ENCODE assay signal across 1 cellular context in genomic region chr6:89412071-89413005, GRCh38.
TF ChIP-seq lines count a peak whose summit lies in the region.

Gene RRAGD (minus strand): TSS chr6:89412273. CDS start chr6:89411993, 280 bp downstream.

TF ChIP-seq in HepG2, 621 proteins besides CTCF, POLR2A, EP300 and RAD21 (continued from another document):
- TF ChIP-seq, protein P1, sequence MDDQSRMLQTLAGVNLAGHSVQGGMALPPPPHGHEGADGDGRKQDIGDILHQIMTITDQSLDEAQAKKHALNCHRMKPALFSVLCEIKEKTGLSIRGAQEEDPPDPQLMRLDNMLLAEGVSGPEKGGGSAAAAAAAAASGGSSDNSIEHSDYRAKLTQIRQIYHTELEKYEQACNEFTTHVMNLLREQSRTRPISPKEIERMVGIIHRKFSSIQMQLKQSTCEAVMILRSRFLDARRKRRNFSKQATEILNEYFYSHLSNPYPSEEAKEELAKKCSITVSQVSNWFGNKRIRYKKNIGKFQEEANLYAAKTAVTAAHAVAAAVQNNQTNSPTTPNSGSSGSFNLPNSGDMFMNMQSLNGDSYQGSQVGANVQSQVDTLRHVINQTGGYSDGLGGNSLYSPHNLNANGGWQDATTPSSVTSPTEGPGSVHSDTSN (CRISPR knock-in tag; IDR thresholded peaks at IDR 0.05; ENCODE audit: borderline replicate concordance): no peak
- TF ChIP-seq SCMH1 (CRISPR knock-in tag; IDR thresholded peaks at IDR 0.05; ENCODE audit: borderline replicate concordance) (no peak), HIC2 (CRISPR knock-in tag; IDR thresholded peaks at IDR 0.05; ENCODE audit: low read depth) (no peak), ZNF446 (CRISPR knock-in tag; IDR thresholded peaks at IDR 0.05) (no peak), WIZ (CRISPR knock-in tag; IDR thresholded peaks at IDR 0.05) (no peak), SAP130 (CRISPR knock-in tag; IDR thresholded peaks at IDR 0.05; ENCODE audit: low read depth) (0 out of 2 replicates have a peak, but pooled peaks have one; percentile 9), YY1 (IDR thresholded peaks at IDR 0.05; ENCODE audit: insufficient read depth, insufficient replicate concordance, low read depth, low read length) (no peak)
TF ChIP-seq in HepG2: peak in this region for 16.
